In the genomic region with DNA sequence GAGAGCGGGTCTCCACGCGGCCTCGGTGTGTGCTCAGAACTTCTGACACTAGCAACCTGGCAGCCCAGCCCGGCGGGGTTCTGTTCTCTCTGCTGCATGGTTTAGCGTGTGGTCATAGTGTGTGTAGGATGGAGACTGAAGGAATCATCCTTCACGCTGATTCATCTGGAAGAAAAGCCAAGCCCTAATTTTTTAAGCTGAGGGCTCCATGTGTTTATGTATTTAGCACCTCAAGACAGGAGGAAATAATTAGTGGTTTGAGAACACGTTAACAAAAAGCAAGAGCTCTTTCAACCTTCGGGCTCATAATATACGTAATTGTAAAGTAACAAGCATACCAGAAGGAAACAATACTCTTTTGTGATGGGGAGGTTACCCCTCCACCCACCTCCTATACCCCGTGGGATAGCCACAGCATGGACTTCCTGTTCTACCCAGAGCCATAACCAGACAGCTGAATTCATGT, we compare ENCODE assay signal across 1 cellular context.
TF ChIP-seq lines count a peak whose summit lies in the region.

No MANE protein-coding gene starts in this region.

TF ChIP-seq in K562, 482 proteins besides CTCF, POLR2A, EP300 and RAD21:
- TF ChIP-seq MAZ (CRISPR knock-in tag; conservative IDR thresholded peaks at IDR 0.05 in 1 of 2, IDR thresholded peaks at IDR 0.05 in 1 of 2): no peak
- no peak for TF ChIP-seq BMI1 (IDR thresholded peaks at IDR 0.05; ENCODE audit: low read length)
- no peak for TF ChIP-seq ZNF778 (CRISPR knock-in tag; IDR thresholded peaks at IDR 0.05)
- TF ChIP-seq HSF4 (CRISPR knock-in tag; IDR thresholded peaks at IDR 0.05; ENCODE audit: borderline replicate concordance): no peak
- no peak for TF ChIP-seq TEAD4 (IDR thresholded peaks at IDR 0.05; ENCODE audit: low read length)
- TF ChIP-seq TEAD4 (CRISPR knock-in tag; IDR thresholded peaks at IDR 0.05; ENCODE audit: borderline replicate concordance): no peak
- TF ChIP-seq IFI16 (CRISPR knock-in tag; IDR thresholded peaks at IDR 0.05): no peak
- no peak for TF ChIP-seq DDX20 (tag; IDR thresholded peaks at IDR 0.05; ENCODE audit: low read depth)
- no peak for TF ChIP-seq TCFL5 (CRISPR knock-in tag; conservative IDR thresholded peaks at IDR 0.05)
- TF ChIP-seq KDM5B (IDR thresholded peaks at IDR 0.05; ENCODE audit: insufficient replicate concordance, low read depth, low read length): no peak
- no peak for TF ChIP-seq ZBTB1 (CRISPR knock-in tag; IDR thresholded peaks at IDR 0.05; ENCODE audit: borderline replicate concordance, low read depth)
- TF ChIP-seq POLR2G (IDR thresholded peaks at IDR 0.05; ENCODE audit: low read depth, low read length): no peak
- no peak for TF ChIP-seq TAF9B (IDR thresholded peaks at IDR 0.05; ENCODE audit: partially characterized antibody)
